Comparison of ENCODE assay signal across 1 cellular context in the genomic region with DNA sequence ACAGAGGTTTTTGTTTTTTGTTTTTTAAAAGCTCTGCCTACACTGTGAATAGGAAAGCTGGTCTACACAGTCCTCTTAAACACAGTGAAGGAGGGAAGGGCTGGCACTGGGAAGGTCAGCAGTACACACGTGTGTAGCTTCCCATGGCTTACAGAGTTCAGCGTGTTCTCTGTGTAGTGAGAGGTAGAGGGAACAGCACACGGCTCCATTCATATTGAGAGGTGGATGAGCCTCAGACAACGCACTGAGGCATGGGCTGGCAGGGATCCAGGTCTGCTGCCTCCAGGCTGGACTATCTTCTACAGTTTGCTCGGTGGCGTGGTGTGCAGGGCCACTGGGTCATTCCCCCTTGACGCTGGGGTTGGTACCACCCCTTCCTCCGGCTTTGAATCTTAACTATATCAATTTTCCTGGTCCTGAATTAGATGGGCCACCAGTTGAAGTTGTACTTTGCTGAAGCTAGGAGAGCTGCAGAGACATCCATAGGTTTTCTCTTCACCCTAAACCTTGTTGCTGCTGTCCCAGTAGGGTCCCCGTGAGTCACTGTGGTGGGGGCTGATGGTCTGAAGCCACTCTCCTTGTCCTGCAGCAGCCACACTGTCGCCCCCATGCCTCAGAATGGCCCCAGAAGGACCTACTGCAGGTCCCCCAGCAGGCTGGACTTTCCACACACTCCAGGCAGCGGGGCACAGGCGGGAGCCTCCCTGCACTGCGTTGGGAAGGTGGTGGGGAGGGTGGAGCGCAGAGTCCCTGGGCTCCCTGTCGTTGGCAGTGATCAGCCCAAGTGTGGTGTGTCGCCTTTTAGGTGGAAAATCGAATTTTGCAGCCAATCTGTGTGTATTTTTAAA.
TF ChIP-seq lines count a peak whose summit lies in the region.

No MANE protein-coding gene starts in this region.

TF ChIP-seq in GM23338, 12 proteins besides CTCF, POLR2A, EP300 and RAD21:
- TF ChIP-seq, protein P1, sequence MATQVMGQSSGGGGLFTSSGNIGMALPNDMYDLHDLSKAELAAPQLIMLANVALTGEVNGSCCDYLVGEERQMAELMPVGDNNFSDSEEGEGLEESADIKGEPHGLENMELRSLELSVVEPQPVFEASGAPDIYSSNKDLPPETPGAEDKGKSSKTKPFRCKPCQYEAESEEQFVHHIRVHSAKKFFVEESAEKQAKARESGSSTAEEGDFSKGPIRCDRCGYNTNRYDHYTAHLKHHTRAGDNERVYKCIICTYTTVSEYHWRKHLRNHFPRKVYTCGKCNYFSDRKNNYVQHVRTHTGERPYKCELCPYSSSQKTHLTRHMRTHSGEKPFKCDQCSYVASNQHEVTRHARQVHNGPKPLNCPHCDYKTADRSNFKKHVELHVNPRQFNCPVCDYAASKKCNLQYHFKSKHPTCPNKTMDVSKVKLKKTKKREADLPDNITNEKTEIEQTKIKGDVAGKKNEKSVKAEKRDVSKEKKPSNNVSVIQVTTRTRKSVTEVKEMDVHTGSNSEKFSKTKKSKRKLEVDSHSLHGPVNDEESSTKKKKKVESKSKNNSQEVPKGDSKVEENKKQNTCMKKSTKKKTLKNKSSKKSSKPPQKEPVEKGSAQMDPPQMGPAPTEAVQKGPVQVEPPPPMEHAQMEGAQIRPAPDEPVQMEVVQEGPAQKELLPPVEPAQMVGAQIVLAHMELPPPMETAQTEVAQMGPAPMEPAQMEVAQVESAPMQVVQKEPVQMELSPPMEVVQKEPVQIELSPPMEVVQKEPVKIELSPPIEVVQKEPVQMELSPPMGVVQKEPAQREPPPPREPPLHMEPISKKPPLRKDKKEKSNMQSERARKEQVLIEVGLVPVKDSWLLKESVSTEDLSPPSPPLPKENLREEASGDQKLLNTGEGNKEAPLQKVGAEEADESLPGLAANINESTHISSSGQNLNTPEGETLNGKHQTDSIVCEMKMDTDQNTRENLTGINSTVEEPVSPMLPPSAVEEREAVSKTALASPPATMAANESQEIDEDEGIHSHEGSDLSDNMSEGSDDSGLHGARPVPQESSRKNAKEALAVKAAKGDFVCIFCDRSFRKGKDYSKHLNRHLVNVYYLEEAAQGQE (IDR thresholded peaks at IDR 0.05; ENCODE audit: unreplicated experiment): no peak
- TF ChIP-seq, protein P2, sequence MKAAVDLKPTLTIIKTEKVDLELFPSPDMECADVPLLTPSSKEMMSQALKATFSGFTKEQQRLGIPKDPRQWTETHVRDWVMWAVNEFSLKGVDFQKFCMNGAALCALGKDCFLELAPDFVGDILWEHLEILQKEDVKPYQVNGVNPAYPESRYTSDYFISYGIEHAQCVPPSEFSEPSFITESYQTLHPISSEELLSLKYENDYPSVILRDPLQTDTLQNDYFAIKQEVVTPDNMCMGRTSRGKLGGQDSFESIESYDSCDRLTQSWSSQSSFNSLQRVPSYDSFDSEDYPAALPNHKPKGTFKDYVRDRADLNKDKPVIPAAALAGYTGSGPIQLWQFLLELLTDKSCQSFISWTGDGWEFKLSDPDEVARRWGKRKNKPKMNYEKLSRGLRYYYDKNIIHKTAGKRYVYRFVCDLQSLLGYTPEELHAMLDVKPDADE (IDR thresholded peaks at IDR 0.05): no peak
- no peak for TF ChIP-seq EZH2 (IDR thresholded peaks at IDR 0.05; ENCODE audit: low read depth, unreplicated experiment)
- TF ChIP-seq POLR2AphosphoS5 (IDR thresholded peaks at IDR 0.05; ENCODE audit: low read depth): no peak
